Comparison of ENCODE assay signal across 8 cellular contexts in the genomic region with DNA sequence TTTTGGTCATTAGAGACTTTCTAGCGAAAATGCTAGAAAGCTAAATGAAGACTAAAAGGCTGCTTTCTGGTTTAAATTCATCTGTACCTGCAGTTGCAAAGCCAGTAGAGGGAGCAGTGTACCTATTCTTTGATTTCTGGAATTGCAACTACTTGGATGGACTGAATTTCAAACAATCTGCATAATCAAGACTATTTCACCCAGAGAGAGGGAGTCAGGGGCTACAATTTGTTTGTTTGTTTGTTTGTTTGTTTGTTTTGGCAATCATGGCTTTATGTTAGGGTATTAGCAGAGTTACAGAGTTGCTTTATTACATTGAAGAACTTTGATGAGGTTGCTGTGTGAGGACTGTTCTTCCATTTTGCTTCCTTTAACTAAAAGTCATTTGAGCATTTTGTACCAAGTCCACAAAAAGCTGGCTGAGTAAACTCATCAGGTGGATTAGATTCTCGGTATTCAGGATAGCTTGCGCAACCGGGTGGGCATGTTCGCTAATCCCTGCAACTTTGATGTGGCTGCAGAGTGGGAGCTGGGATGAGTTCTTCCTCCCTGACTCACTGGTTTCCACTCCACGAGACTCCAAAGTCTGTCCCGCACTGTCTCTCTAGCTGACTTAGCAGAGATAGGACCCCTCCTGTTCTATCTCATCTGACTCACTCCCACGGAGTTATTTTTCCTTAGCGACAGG.
A peak's percentile ranks its signal among the peaks of the same experiment; 100 is the strongest.
DNase-seq lines count a peak whose midpoint lies in the region; ATAC-seq and TF ChIP-seq lines count a peak whose summit lies in the region.

No MANE protein-coding gene starts in this region.

- H4K20me1 ChIP-seq in KMS-11 (ENCODE audit: insufficient read depth) (no peaks in the 10 kb centered on the region), SK-N-SH (ENCODE audit: insufficient read depth) (no peaks in the 10 kb centered on the region)

- no peak for TF ChIP-seq EP300 in SK-N-SH (IDR thresholded peaks at IDR 0.05; ENCODE audit: borderline replicate concordance in 1 of 2, low read depth in 1 of 2, low read length in 1 of 2)

- peak; percentile 72 for DNase-seq in EH (ENCODE audit: low read depth)
- DNase-seq in SK-N-SH = peak; percentile 56
- peak; percentile 90 for DNase-seq in fibroblast of peridontal ligament (ENCODE audit: extremely low read depth)
- peak; percentile 59 for DNase-seq in omental fat pad (ENCODE audit: low spot score)
- DNase-seq in activated gamma-delta T cell (lab: John Stamatoyannopoulos, UW) = no peak
- no peak for DNase-seq in T-helper 17 cell

- POLR2A ChIA-PET in SK-N-SH (lab: Yijun Ruan, JAX) = no interaction called here

- H3K36me3 ChIP-seq in KMS-11 (ENCODE audit: insufficient read depth) (no peaks in the 10 kb centered on the region), SK-N-SH (replicated peaks in 1 of 2; ENCODE audit: control insufficient read depth in 1 of 2, insufficient read depth in 2 of 2, low read length in 1 of 2) (no peaks in the 10 kb centered on the region)

- H3K79me2 ChIP-seq in KMS-11 (ENCODE audit: insufficient read depth, low read depth) (no peaks in the 10 kb centered on the region), SK-N-SH (ENCODE audit: insufficient read depth) (no peaks in the 10 kb centered on the region)

- WGBS in SK-N-SH (ENCODE audit: low lambda C conversion rate) = 44% methylated on average over 9 of the region's 9 CpGs

- TF ChIP-seq RAD21 in SK-N-SH (IDR thresholded peaks at IDR 0.05; ENCODE audit: low read length) = peak; percentile 91

- H2AFZ ChIP-seq in KMS-11 (ENCODE audit: low read depth) = no peak overlapping the region
- peak overlapping the region; percentile 31; the same call in 1 of the 2 replicates for H2AFZ ChIP-seq in SK-N-SH (ENCODE audit: low read depth)

- no peaks in the 10 kb centered on the region for H3F3A ChIP-seq in SK-N-SH (replicated peaks; ENCODE audit: insufficient read depth)

- peaks cover 27% of the 10 kb centered on the region for H3K27me3 Mint-ChIP-seq in T-helper 17 cell

- no peaks in the 10 kb centered on the region for H3K36me3 Mint-ChIP-seq in T-helper 17 cell (ENCODE audit: low read depth)

- H3K4me1 ChIP-seq in KMS-11 (ENCODE audit: low read depth, poor library complexity, severe bottlenecking) (no peaks in the 10 kb centered on the region), SK-N-SH (ENCODE audit: control insufficient read depth in 1 of 2, insufficient read depth in 2 of 2, low read depth in 1 of 2, low read length in 1 of 2) (no peaks in the 10 kb centered on the region)

- H3K9me3 ChIP-seq in SK-N-SH (no peaks in the 10 kb centered on the region), T-helper 17 cell (ENCODE audit: control insufficient read depth, low read length, poor library complexity, severe bottlenecking) (no peaks in the 10 kb centered on the region)

- H3K4me3 Mint-ChIP-seq in T-helper 17 cell = no peak overlapping the region

- no peak overlapping the region for H3K27ac Mint-ChIP-seq in T-helper 17 cell

- no peaks in the 10 kb centered on the region for H3K27me3 ChIP-seq in KMS-11 (ENCODE audit: insufficient read depth, low read depth)
- no peaks in the 10 kb centered on the region for H3K27me3 ChIP-seq in SK-N-SH (ENCODE audit: insufficient read depth)

- CTCF ChIA-PET in SK-N-SH (lab: Yijun Ruan, JAX) = interaction anchor here (0.6 to 4.0 kb wide), 52 partner anchors 8 to 1379 kb away, joined by 3 to 56 read pairs (median 4); no protein-coding TSS in a partner anchor

- H3K9me2 ChIP-seq in SK-N-SH = no peaks in the 10 kb centered on the region

- H3K4me1 Mint-ChIP-seq in T-helper 17 cell = no peaks in the 10 kb centered on the region

- no peak overlapping the region for H3K27ac ChIP-seq in KMS-11
- no peak overlapping the region for H3K27ac ChIP-seq in SK-N-SH (ENCODE audit: low read depth in 2 of 2, low read length in 1 of 2)

- ATAC-seq in omental fat pad (ENCODE audit: low FRiP score) (peak; percentile 100), GM21619 (IDR thresholded peaks at IDR 0.05; ENCODE audit: unreplicated experiment) (no peak), T-helper 17 cell (no peak)

- H3K4me2 ChIP-seq in KMS-11 (no peak overlapping the region), SK-N-SH (0 out of 2 replicates have a peak overlapping the region, but pooled peaks have one; percentile 25)

- no peak overlapping the region for H3K9ac ChIP-seq in KMS-11
- no peak overlapping the region for H3K9ac ChIP-seq in SK-N-SH

- TF ChIP-seq CTCF in KMS-11 (conservative IDR thresholded peaks at IDR 0.05; ENCODE audit: low read depth, low read length) (peak; percentile 82), SK-N-SH (IDR thresholded peaks at IDR 0.05) (peak; percentile 92), omental fat pad (IDR thresholded peaks at IDR 0.05) (no peak)

- no peak overlapping the region for H3K4me3 ChIP-seq in KMS-11 (IDR thresholded peaks at IDR 0.05; ENCODE audit: insufficient read depth, low read depth, low read length)
- H3K4me3 ChIP-seq in SK-N-SH (ENCODE audit: low read depth in 2 of 2, low read length in 1 of 2) = no peak overlapping the region; a peak in 1 of 4 replicates

TF ChIP-seq in SK-N-SH, 30 proteins besides CTCF, POLR2A, EP300 and RAD21:
- no peak for TF ChIP-seq GABPA (IDR thresholded peaks at IDR 0.05; ENCODE audit: low read depth)
- TF ChIP-seq TCF12 (IDR thresholded peaks at IDR 0.05) = peak; percentile 20; the same call in 1 of the 2 replicates
- 0 out of 2 replicates have a peak, but pooled peaks have one; percentile 13 for TF ChIP-seq RCOR1 (IDR thresholded peaks at IDR 0.05; ENCODE audit: low read length)
- peak; percentile 38 for TF ChIP-seq FOSL2 (IDR thresholded peaks at IDR 0.05; ENCODE audit: borderline replicate concordance, low read depth)
- no peak for TF ChIP-seq TAF1 (IDR thresholded peaks at IDR 0.05; ENCODE audit: borderline replicate concordance, low read depth, low read length)
- TF ChIP-seq SMC3 (IDR thresholded peaks at IDR 0.05; ENCODE audit: low read depth, low read length) = peak; percentile 78

Comparison
In these comparisons a context has a peak if more than half of its experiments do, and no peak if none do; other contexts are left out.
1. DNase-seq: peak in EH (single experiment), SK-N-SH (single experiment), fibroblast of peridontal ligament (single experiment) and omental fat pad (single experiment); none in activated gamma-delta T cell (single experiment) and T-helper 17 cell (0 of 3).
2. CTCF ChIP-seq: peak in KMS-11 (single experiment) and SK-N-SH (single experiment); none in omental fat pad (0 of 3).